ENCODE assay signal across 10 cellular contexts in the genomic region with DNA sequence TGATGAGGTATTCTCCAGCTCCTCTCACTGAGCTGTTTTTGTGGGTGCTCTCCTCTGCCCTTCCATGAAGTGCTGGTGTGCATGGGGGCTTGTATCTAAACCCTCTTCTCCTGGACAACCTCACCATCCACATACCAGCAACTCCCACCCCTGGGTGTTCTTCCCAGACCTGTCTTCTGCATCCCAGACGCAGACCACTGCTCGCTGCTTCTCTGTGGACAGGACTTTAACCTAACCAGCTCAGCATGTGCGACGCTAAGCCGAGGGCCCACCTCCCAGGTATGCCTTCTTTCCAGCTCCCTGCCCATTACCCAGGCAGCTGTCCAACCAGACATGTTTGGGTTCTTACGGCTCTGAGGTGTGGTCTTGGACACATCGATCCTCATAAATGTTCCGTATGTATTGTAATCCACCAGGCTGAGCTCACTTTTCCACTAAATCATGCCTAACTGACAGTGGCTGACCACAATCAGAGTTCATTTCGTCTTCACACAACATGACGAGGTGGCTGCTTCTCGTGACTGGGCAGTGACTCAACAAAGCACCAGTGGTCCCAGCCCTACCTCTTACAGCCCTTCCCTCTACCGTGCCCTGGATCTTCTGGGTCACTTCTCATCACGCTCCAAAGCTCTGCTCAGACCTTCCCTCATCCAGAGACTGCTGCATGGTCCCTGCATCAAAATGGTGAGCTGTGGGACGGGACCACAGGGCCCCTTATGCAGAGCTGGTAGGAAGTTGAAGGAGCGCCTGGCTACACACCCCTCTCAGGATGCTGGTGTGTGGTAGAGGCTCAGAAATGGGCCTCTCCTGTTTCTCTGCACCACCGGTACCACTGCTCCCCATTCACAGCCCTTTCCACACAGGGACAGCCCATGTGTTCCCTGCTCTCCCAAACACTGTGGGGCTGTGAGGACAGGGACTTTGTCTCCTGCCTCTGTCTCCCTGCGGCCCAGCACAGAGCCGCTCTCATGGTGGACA. TPM values are rescaled to one million over a fixed set of nuclear protein-coding genes. Genes with fewer than 3 reads are reported as not detected.
DNase-seq lines count a peak whose midpoint lies in the region; ATAC-seq and TF ChIP-seq lines count a peak whose summit lies in the region.
"Had no signal": no experiment of that assay in that cellular context is flagged by ENCODE, and none has a peak within 500 bp of the region (broad histone marks: within the 10 kb centered on the region; RNA-seq: fewer than 3 reads in every experiment).

No MANE protein-coding gene starts in this region.

- H3K9me3 ChIP-seq in GM23248 (ENCODE audit: low read depth), result no peaks in the 10 kb centered on the region

- H3K9me2 ChIP-seq in GM23248 (ENCODE audit: insufficient read depth), result no peaks in the 10 kb centered on the region

- in situ Hi-C loops in GM23248 (cut with MboI), result no loop called here

- 75 to 76% methylated on average over 18 of the region's 18 CpGs for WGBS in GM23248 (ENCODE audit: low coverage in 1 of 2, low lambda C conversion rate in 2 of 2, missing lambda C conversion rate in 2 of 2), 2 experiments

- H2AFZ ChIP-seq in GM23248, result no peak overlapping the region

- no peak for ATAC-seq in GM21825 (IDR thresholded peaks at IDR 0.05; ENCODE audit: unreplicated experiment)
- ATAC-seq: gastroesophageal sphincter had no signal

- H3K36me3 ChIP-seq in GM23248 (ENCODE audit: low read depth), result no peaks in the 10 kb centered on the region
- H3K36me3 ChIP-seq: gastroesophageal sphincter had no signal

- no peak for TF ChIP-seq CTCF in fibroblast of mammary gland (conservative IDR thresholded peaks at IDR 0.05; ENCODE audit: control insufficient read depth, insufficient read depth, low read depth, low read length)

- H3K4me3 ChIP-seq in GM23248 (no peak overlapping the region), fibroblast of mammary gland (ENCODE audit: control insufficient read depth, low read depth, low read length) (no peak overlapping the region)
- H3K4me3 ChIP-seq: gastroesophageal sphincter had no signal

- no peaks in the 10 kb centered on the region for H3K4me1 ChIP-seq in GM23248 (ENCODE audit: insufficient read depth)
- H3K4me1 ChIP-seq: gastroesophageal sphincter had no signal

- no peak overlapping the region for H3K4me2 ChIP-seq in GM23248 (ENCODE audit: unreplicated experiment)

- H3K9ac ChIP-seq in GM23248, result no peak overlapping the region

- no peaks in the 10 kb centered on the region for H3K27me3 ChIP-seq in GM23248 (replicated peaks; ENCODE audit: insufficient read depth)

- no peaks in the 10 kb centered on the region for H3K79me2 ChIP-seq in GM23248 (ENCODE audit: insufficient read depth)

- no peaks in the 10 kb centered on the region for H4K20me1 ChIP-seq in GM23248 (ENCODE audit: insufficient read depth)

- H3F3A ChIP-seq in GM23248 (ENCODE audit: insufficient read depth), result no peaks in the 10 kb centered on the region

- peak; percentile 53 for DNase-seq in GM23248
- DNase-seq in RKO (ENCODE audit: low spot score), result peak; percentile 74
- DNase-seq in fibroblast of mammary gland (ENCODE audit: low read depth), result peak; percentile 85
- peak; percentile 89 for DNase-seq in renal cortical epithelial cell (ENCODE audit: low read depth)
- no peak for DNase-seq in DMS53 (lab: John Stamatoyannopoulos, UW)
- no peak for DNase-seq in nucleus accumbens (lab: John Stamatoyannopoulos, UW)
- DNase-seq: activated T-cell treated with anti-CD3 and anti-CD28 coated beads, Interleukin-2, amount 50 U/mL, for 1 hour; NCI-H2081 treated with DMSO at 0.1 percent for 48 hours had no signal

- no peak overlapping the region for H3K27ac ChIP-seq in GM23248
- H3K27ac ChIP-seq: gastroesophageal sphincter had no signal

RNA-seq across cellular contexts. Expression of a gene that starts 9.6 kb away (rescaled TPM):
- total RNA-seq in GM23248 (2014; rRNA removed; shearing (Covaris generic)), result 68.6 and 68.9 TPM in 2 replicates
- polyA plus RNA-seq in GM23248 (2016; fragmentation: Nextera tagmentation; extraction: Ambion mirVana), result 63.3 and 70.3 TPM in 2 replicates
- total RNA-seq in renal cortical epithelial cell, result 80.0 and 96.9 TPM in 2 replicates

RNA-seq across cellular contexts. Expression of a gene that starts 12.1 kb away (rescaled TPM):
- total RNA-seq in GM23248 (2014; rRNA removed; shearing (Covaris generic)), result not detected in 2 replicates
- polyA plus RNA-seq in GM23248 (2016; fragmentation: Nextera tagmentation; extraction: Ambion mirVana), result not detected in 2 replicates
- 23.6 and 38.2 TPM in 2 replicates for total RNA-seq in renal cortical epithelial cell

RNA-seq across cellular contexts. Expression of a gene that starts 23.0 kb away (rescaled TPM):
- total RNA-seq in GM23248 (2014; rRNA removed; shearing (Covaris generic)), result 229 and 315 TPM in 2 replicates
- polyA plus RNA-seq in GM23248 (2016; fragmentation: Nextera tagmentation; extraction: Ambion mirVana), result 137 and 142 TPM in 2 replicates
- 60.3 and 79.9 TPM in 2 replicates for total RNA-seq in renal cortical epithelial cell

RNA-seq across cellular contexts. Expression of a gene that starts 54.3 kb away (rescaled TPM):
- total RNA-seq in GM23248 (2014; rRNA removed; shearing (Covaris generic)), result 39.1 and 48.5 TPM in 2 replicates
- 73.1 and 74.7 TPM in 2 replicates for polyA plus RNA-seq in GM23248 (2016; fragmentation: Nextera tagmentation; extraction: Ambion mirVana)
- total RNA-seq in renal cortical epithelial cell, result 10.9 and 38.1 TPM in 2 replicates

Comparison
In these comparisons a context has a peak if more than half of its experiments do, and no peak if none do; other contexts are left out.
1. DNase-seq: peak in GM23248 (single experiment), RKO (single experiment), fibroblast of mammary gland (single experiment) and renal cortical epithelial cell (single experiment); none in DMS53 (single experiment) and nucleus accumbens (0 of 56).
2. RNA of a gene that starts 12.1 kb away (total RNA-seq): 23.6 to 38.2 TPM in renal cortical epithelial cell; not detected in GM23248; every median in the first group is over 10 times any median in the second.